ENCODE assay signal across 15 cellular contexts in the genomic region with DNA sequence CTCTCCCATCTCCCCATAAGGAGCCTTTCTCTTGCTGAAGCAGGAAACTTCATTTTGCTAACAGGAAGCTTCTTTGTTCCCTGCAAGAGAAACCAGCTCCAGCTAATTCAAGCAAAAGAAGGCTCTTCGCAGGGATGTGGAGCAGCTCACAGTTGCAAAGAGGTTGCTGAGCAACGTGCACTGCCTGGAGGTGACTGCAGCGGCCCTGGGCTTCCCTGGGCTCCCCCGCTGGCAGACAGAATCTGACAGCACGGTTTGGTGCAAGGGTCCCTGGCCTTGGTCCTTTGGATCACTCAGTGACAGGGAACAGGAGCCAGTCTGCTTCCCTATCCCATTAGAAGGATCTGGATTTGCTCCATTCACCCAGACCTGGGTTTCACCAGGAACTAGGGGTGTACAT. TPM values are rescaled to one million over a fixed set of nuclear protein-coding genes. Genes with fewer than 3 reads are reported as not detected.
A peak's percentile ranks its signal among the peaks of the same experiment; 100 is the strongest.
DNase-seq lines count a peak whose midpoint lies in the region; ATAC-seq and TF ChIP-seq lines count a peak whose summit lies in the region.
"Had no signal": no experiment of that assay in that cellular context is flagged by ENCODE, and none has a peak within 500 bp of the region (broad histone marks: within the 10 kb centered on the region; RNA-seq: fewer than 3 reads in every experiment).

No MANE protein-coding gene starts in this region.

- no peak overlapping the region for H3K27ac Mint-ChIP-seq in chondrocyte (ENCODE audit: unreplicated experiment)
- H3K27ac Mint-ChIP-seq: activated T-helper 2 cell treated with anti-CD3 and anti-CD28 coated beads, Interferon-gamma antibody, Interleukin-2, Interleukin-4, amounts not matched to agents 10 μg/mL and 5 μg/mL and 100 μg/mL, durations not matched to agents 14 hours and 24 hours and 36 hours; HFFc6; naive thymus-derived CD4-positive, alpha-beta T cell had no signal

- ATAC-seq in foreskin keratinocyte (no peak), GM18517 (IDR thresholded peaks at IDR 0.05; ENCODE audit: unreplicated experiment) (no peak)
- ATAC-seq: naive thymus-derived CD4-positive, alpha-beta T cell; PC-3 had no signal

- H3K4me1 Mint-ChIP-seq in chondrocyte (ENCODE audit: low read depth), result no peaks in the 10 kb centered on the region

- H3K27me3 ChIP-seq in foreskin keratinocyte, result peaks cover 22% of the 10 kb centered on the region

- DNase-seq in activated CD4-positive, alpha-beta T cell treated with anti-CD3 and anti-CD28 coated beads for 48 hours, result peak; percentile 3
- no peak for DNase-seq in activated CD4-positive, alpha-beta T cell treated with anti-CD3 and anti-CD28 coated beads, Interleukin-2, amount 50 U/mL, for 4 hours
- DNase-seq in activated CD8-positive, alpha-beta memory T cell treated with anti-CD3 and anti-CD28 coated beads for 24 hours, result peak; percentile 57
- DNase-seq in left kidney (ENCODE audit: low read depth, low spot score) (peak; percentile 65), foreskin keratinocyte (no peak), chondrocyte (ENCODE audit: low spot score) (no peak)
- DNase-seq in stimulated activated CD8-positive, alpha-beta memory T cell treated with anti-CD3 and anti-CD28 coated beads, Interleukin-4, amount 100 ng/mL, for 48 hours, result peak; percentile 23
- DNase-seq: ACHN, HFFc6, PC-3 had no signal

- H3K27ac ChIP-seq in foreskin keratinocyte, result no peak overlapping the region

- no peaks in the 10 kb centered on the region for H3K9me3 Mint-ChIP-seq in chondrocyte (ENCODE audit: low read depth)
- H3K9me3 Mint-ChIP-seq: activated T-helper 2 cell treated with anti-CD3 and anti-CD28 coated beads, Interferon-gamma antibody, Interleukin-2, Interleukin-4, amounts not matched to agents 10 μg/mL and 5 μg/mL and 100 μg/mL, durations not matched to agents 14 hours and 24 hours and 36 hours; HFFc6; naive thymus-derived CD4-positive, alpha-beta T cell had no signal

- H3K36me3 Mint-ChIP-seq in chondrocyte (ENCODE audit: low read depth), result no peaks in the 10 kb centered on the region
- H3K36me3 Mint-ChIP-seq: naive thymus-derived CD4-positive, alpha-beta T cell had no signal

- no peaks in the 10 kb centered on the region for H3K4me1 ChIP-seq in foreskin keratinocyte

- no peak for TF ChIP-seq CTCF in foreskin keratinocyte (conservative IDR thresholded peaks at IDR 0.05)
- no peak for TF ChIP-seq CTCF in chondrocyte (IDR thresholded peaks at IDR 0.05)

- no peak overlapping the region for H3K4me3 Mint-ChIP-seq in chondrocyte (ENCODE audit: unreplicated experiment)
- H3K4me3 Mint-ChIP-seq: HFFc6; naive thymus-derived CD4-positive, alpha-beta T cell had no signal

- peaks cover 19% of the 10 kb centered on the region for H3K27me3 Mint-ChIP-seq in chondrocyte (ENCODE audit: low read depth)

RNA-seq across cellular contexts. Expression of gene GPR55, which starts 25.8 kb away (rescaled TPM):
- total RNA-seq in foreskin keratinocyte (not detected in 2 replicates), chondrocyte (not detected in 3 replicates)
- not detected in 2 replicates for polyA plus RNA-seq in foreskin keratinocyte
- total RNA-seq: astrocyte, HFFc6, smooth muscle cell had no signal
- polyA plus RNA-seq: smooth muscle cell had no signal

RNA-seq across cellular contexts. Expression of gene ITM2C, which starts 34.5 kb away (rescaled TPM):
- 51.2 and 51.6 TPM in 2 replicates for total RNA-seq in foreskin keratinocyte
- polyA plus RNA-seq in foreskin keratinocyte, result 53.7 and 56.0 TPM in 2 replicates
- 114 to 215 TPM (median 208 TPM) in 3 replicates for total RNA-seq in chondrocyte

Comparison
In these comparisons a context has a peak if more than half of its experiments do, and no peak if none do; other contexts are left out.
1. DNase-seq: peak in activated CD4-positive, alpha-beta T cell treated with anti-CD3 and anti-CD28 coated beads for 48 hours (single experiment), activated CD8-positive, alpha-beta memory T cell treated with anti-CD3 and anti-CD28 coated beads for 24 hours (single experiment), left kidney (single experiment) and stimulated activated CD8-positive, alpha-beta memory T cell treated with anti-CD3 and anti-CD28 coated beads, Interleukin-4, amount 100 ng/mL, for 48 hours (single experiment); none in activated CD4-positive, alpha-beta T cell treated with anti-CD3 and anti-CD28 coated beads, Interleukin-2, amount 50 U/mL, for 4 hours (0 of 2), foreskin keratinocyte (0 of 2) and chondrocyte (single experiment).